In genomic region chr5:141319699-141320098, GRCh38 we compare ENCODE assay signal across 9 cellular contexts. TPM values are rescaled to one million over a fixed set of nuclear protein-coding genes. Genes with fewer than 3 reads are reported as not detected.
DNase-seq lines count a peak whose midpoint lies in the region; ATAC-seq and TF ChIP-seq lines count a peak whose summit lies in the region.
"Had no signal": no experiment of that assay in that cellular context is flagged by ENCODE, and none has a peak within 500 bp of the region (broad histone marks: within the 10 kb centered on the region; RNA-seq: fewer than 3 reads in every experiment).

No MANE protein-coding gene starts in this region.

- POLR2A ChIA-PET in activated CD4-positive, alpha-beta memory T cell treated with anti-CD3 and anti-CD28 coated beads, Interleukin-2, amount 10 ng/mL, durations not matched to agents 7 days and 5 days (lab: Charles Lee) = interaction anchor here (0.7 to 3.0 kb wide), 21 partner anchors 8 to 374 kb away, joined by 3 to 19 read pairs (median 5); partner anchors contain the start of genes HDAC3, PCDHGA1, PCDHGA10 and PCDHGB3

- no peak for TF ChIP-seq CTCF in HFF-Myc (IDR thresholded peaks at IDR 0.05; ENCODE audit: low read depth, low read length, missing control alignments)

- peaks cover 15% of the 10 kb centered on the region for H3K9me3 ChIP-seq in iPS-15b (ENCODE audit: control insufficient read depth, insufficient read depth, low read length)

- H3K4me1 ChIP-seq in iPS-15b (ENCODE audit: control insufficient read depth, insufficient read depth, low read length) = no peaks in the 10 kb centered on the region

- no peak overlapping the region for H3K9ac ChIP-seq in iPS-15b (ENCODE audit: low read depth, low read length)

- peaks cover 5% of the 10 kb centered on the region for H3K36me3 ChIP-seq in iPS-15b (ENCODE audit: control insufficient read depth, insufficient read depth, low read length)

- peaks cover 42% of the 10 kb centered on the region for H3K4me1 Mint-ChIP-seq in activated CD4-positive, alpha-beta memory T cell treated with anti-CD3 and anti-CD28 coated beads, Interleukin-2, amount 10 ng/mL, durations not matched to agents 7 days and 5 days
- H3K4me1 Mint-ChIP-seq in stimulated activated naive B cell treated with anti-CD40 and anti-IgM and Interleukin-4, amounts not matched to agents 10 μg/mL and 1 μg/mL and 100 μg/mL, for 72 hours = peaks cover 23 to 36% of the 10 kb centered on the region in 2 donors

- H3K4me3 Mint-ChIP-seq in activated CD4-positive, alpha-beta memory T cell treated with anti-CD3 and anti-CD28 coated beads, Interleukin-2, amount 10 ng/mL, durations not matched to agents 7 days and 5 days = peak overlapping the region; percentile 97
- H3K4me3 Mint-ChIP-seq in stimulated activated naive B cell treated with anti-CD40 and anti-IgM and Interleukin-4, amounts not matched to agents 10 μg/mL and 1 μg/mL and 100 μg/mL, for 72 hours = peak overlapping the region; percentile 97 to 99

- H3K27me3 Mint-ChIP-seq in activated CD4-positive, alpha-beta memory T cell treated with anti-CD3 and anti-CD28 coated beads, Interleukin-2, amount 10 ng/mL, durations not matched to agents 7 days and 5 days = peaks cover 1% of the 10 kb centered on the region
- H3K27me3 Mint-ChIP-seq in stimulated activated naive B cell treated with anti-CD40 and anti-IgM and Interleukin-4, amounts not matched to agents 10 μg/mL and 1 μg/mL and 100 μg/mL, for 72 hours = no peaks in the 10 kb centered on the region

- peaks cover 69% of the 10 kb centered on the region for H3K36me3 Mint-ChIP-seq in activated CD4-positive, alpha-beta memory T cell treated with anti-CD3 and anti-CD28 coated beads, Interleukin-2, amount 10 ng/mL, durations not matched to agents 7 days and 5 days (ENCODE audit: low read depth)
- peaks cover 55 to 56% of the 10 kb centered on the region in 2 donors for H3K36me3 Mint-ChIP-seq in stimulated activated naive B cell treated with anti-CD40 and anti-IgM and Interleukin-4, amounts not matched to agents 10 μg/mL and 1 μg/mL and 100 μg/mL, for 72 hours

- peak overlapping the region; percentile 99 for H3K27ac Mint-ChIP-seq in activated CD4-positive, alpha-beta memory T cell treated with anti-CD3 and anti-CD28 coated beads, Interleukin-2, amount 10 ng/mL, durations not matched to agents 7 days and 5 days
- H3K27ac Mint-ChIP-seq in stimulated activated naive B cell treated with anti-CD40 and anti-IgM and Interleukin-4, amounts not matched to agents 10 μg/mL and 1 μg/mL and 100 μg/mL, for 72 hours = peak overlapping the region; percentile 100

- CTCF ChIA-PET in activated CD4-positive, alpha-beta memory T cell treated with anti-CD3 and anti-CD28 coated beads, Interleukin-2, amount 10 ng/mL, durations not matched to agents 7 days and 5 days (lab: Charles Lee) = interaction anchor here (0.5 to 3.3 kb wide), 32 partner anchors 8 to 1017 kb away, joined by 3 to 30 read pairs (median 5); partner anchors contain the start of genes PCDHGA1, PCDHGA11, PCDHGA12 and PCDHGA2

- peaks cover 57% of the 10 kb centered on the region for H3K9me3 Mint-ChIP-seq in activated CD4-positive, alpha-beta memory T cell treated with anti-CD3 and anti-CD28 coated beads, Interleukin-2, amount 10 ng/mL, durations not matched to agents 7 days and 5 days
- H3K9me3 Mint-ChIP-seq in stimulated activated naive B cell treated with anti-CD40 and anti-IgM and Interleukin-4, amounts not matched to agents 10 μg/mL and 1 μg/mL and 100 μg/mL, for 72 hours = peaks cover 23 to 28% of the 10 kb centered on the region in 2 donors

- DNase-seq in HFF-Myc (ENCODE audit: extremely low read depth, low read depth) = no peak
- no peak for DNase-seq in activated CD4-positive, alpha-beta memory T cell treated with anti-CD3 and anti-CD28 coated beads, Interleukin-2, amount 10 ng/mL, durations not matched to agents 7 days and 5 days
- no peak for DNase-seq in stimulated activated naive B cell treated with anti-CD40 and anti-IgM and Interleukin-4, amounts not matched to agents 10 μg/mL and 1 μg/mL and 100 μg/mL, for 72 hours
- no peak for DNase-seq in NCI-H774 (lab: John Stamatoyannopoulos, UW)
- no peak for DNase-seq in NCI-H1105 treated with DMSO at 0.1 percent for 48 hours (lab: John Stamatoyannopoulos, UW)
- no peak for DNase-seq in activated CD8-positive, alpha-beta memory T cell treated with anti-CD3 and anti-CD28 coated beads for 24 hours

- H3K4me3 ChIP-seq in HFF-Myc (replicated peaks; ENCODE audit: low read depth, low read length) (peak overlapping the region; percentile 91), iPS-15b (ENCODE audit: low read depth, low read length) (peak overlapping the region; percentile 93)

- no peak for ATAC-seq in stimulated activated naive B cell treated with anti-CD40 and anti-IgM and Interleukin-4, amounts not matched to agents 10 μg/mL and 1 μg/mL and 100 μg/mL, for 72 hours (replicated peaks)
- no peak for ATAC-seq in HG02588 (IDR thresholded peaks at IDR 0.05; ENCODE audit: unreplicated experiment)

- H3K27me3 ChIP-seq in iPS-15b (ENCODE audit: control insufficient read depth, insufficient read depth, low read length) = no peaks in the 10 kb centered on the region

RNA-seq across cellular contexts. Expression of gene TAF7, which starts 0.9 kb away (rescaled TPM):
- total RNA-seq in activated CD4-positive, alpha-beta memory T cell treated with anti-CD3 and anti-CD28 coated beads, Interleukin-2, amount 10 ng/mL, durations not matched to agents 7 days and 5 days = 10 to 100 TPM; 74.3 to 75.1 TPM

RNA-seq across cellular contexts. Expression of gene PCDHGA1, which starts 10.6 kb away (rescaled TPM):
- total RNA-seq in activated CD4-positive, alpha-beta memory T cell treated with anti-CD3 and anti-CD28 coated beads, Interleukin-2, amount 10 ng/mL, durations not matched to agents 7 days and 5 days = under 1 TPM in 1 of 2 experiments, not detected in 1; 0.05 TPM

RNA-seq across cellular contexts. Expression of gene SLC25A2, which starts 15.8 kb away (rescaled TPM):
- total RNA-seq in activated CD4-positive, alpha-beta memory T cell treated with anti-CD3 and anti-CD28 coated beads, Interleukin-2, amount 10 ng/mL, durations not matched to agents 7 days and 5 days = under 1 TPM; 0.38 to 0.50 TPM
- total RNA-seq: H4 had no signal

RNA-seq across cellular contexts. Expression of gene PCDHGA2, which starts 18.9 kb away (rescaled TPM):
- under 1 TPM in 1 of 2 experiments, not detected in 1; 0.05 TPM for total RNA-seq in activated CD4-positive, alpha-beta memory T cell treated with anti-CD3 and anti-CD28 coated beads, Interleukin-2, amount 10 ng/mL, durations not matched to agents 7 days and 5 days

RNA-seq across cellular contexts. Expression of gene PCDHGA3, which starts 23.9 kb away (rescaled TPM):
- total RNA-seq in activated CD4-positive, alpha-beta memory T cell treated with anti-CD3 and anti-CD28 coated beads, Interleukin-2, amount 10 ng/mL, durations not matched to agents 7 days and 5 days = not detected
